9 cellular contexts compared by ENCODE assay signal in the genomic region with DNA sequence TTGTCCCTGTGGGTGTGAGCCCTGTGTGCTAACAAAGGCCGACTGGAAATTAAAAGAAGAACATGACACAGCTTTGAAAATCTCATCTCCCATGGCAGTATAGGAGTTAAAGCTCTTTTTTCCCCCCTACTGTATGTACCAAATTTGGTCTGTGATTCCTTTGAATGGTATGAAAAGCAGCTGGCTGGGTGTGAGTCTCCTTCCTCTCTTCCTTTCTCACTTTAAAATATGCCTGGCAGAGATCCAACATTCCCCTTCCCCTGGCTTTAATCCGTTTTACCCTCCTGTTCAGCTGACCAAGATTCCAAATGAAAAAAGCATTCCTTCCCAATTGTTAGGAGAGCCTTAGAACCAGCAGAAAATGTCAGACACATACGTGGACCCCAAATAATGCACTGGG.
DNase-seq lines count a peak whose midpoint lies in the region; ATAC-seq and TF ChIP-seq lines count a peak whose summit lies in the region.
"Had no signal": no experiment of that assay in that cellular context is flagged by ENCODE, and none has a peak within 500 bp of the region (broad histone marks: within the 10 kb centered on the region; RNA-seq: fewer than 3 reads in every experiment).

No MANE protein-coding gene starts in this region.

- no peaks in the 10 kb centered on the region for H3K27me3 ChIP-seq in lower lobe of right lung (ENCODE audit: low read depth)
- no peaks in the 10 kb centered on the region for H3K27me3 ChIP-seq in CD8-positive, alpha-beta T cell (ENCODE audit: insufficient read depth, low read length)

- TF ChIP-seq CTCF in AG10803 (conservative IDR thresholded peaks at IDR 0.05; ENCODE audit: low read length) (no peak), lower lobe of right lung (IDR thresholded peaks at IDR 0.05) (no peak), GM10266 (IDR thresholded peaks at IDR 0.05; ENCODE audit: control insufficient read depth, insufficient read depth, low read depth, missing control alignments) (no peak)
- no peak for TF ChIP-seq CTCF in CD8-positive, alpha-beta T cell (IDR thresholded peaks at IDR 0.05)

- peaks cover 31% of the 10 kb centered on the region for H3K4me1 ChIP-seq in lower lobe of right lung
- no peaks in the 10 kb centered on the region for H3K4me1 ChIP-seq in CD8-positive, alpha-beta T cell (ENCODE audit: insufficient read depth, low read length)

- H3K27me3 Mint-ChIP-seq in CD8-positive, alpha-beta T cell (ENCODE audit: low read depth) = peaks cover 27% of the 10 kb centered on the region

- H3K4me3 ChIP-seq in AG10803 (ENCODE audit: low read length) (no peak overlapping the region), lower lobe of right lung (peak overlapping the region; percentile 48)
- H3K4me3 ChIP-seq in CD8-positive, alpha-beta T cell (ENCODE audit: low read depth, low read length) = no peak overlapping the region

- CTCF ChIA-PET in CD8-positive, alpha-beta T cell (lab: Charles Lee) = no interaction called here

- no peaks in the 10 kb centered on the region for H3K9me3 Mint-ChIP-seq in CD8-positive, alpha-beta T cell

- DNase-seq in AG10803 (ENCODE audit: low read depth) = peak; percentile 94
- peak; percentile 92 for DNase-seq in NCI-H226
- peak; percentile 65 to 89 for DNase-seq in dermis microvascular lymphatic vessel endothelial cell (ENCODE audit: low read depth in 2 of 2)
- no peak for DNase-seq in lower lobe of right lung
- no peak for DNase-seq in activated CD4-positive, alpha-beta T cell treated with anti-CD3 and anti-CD28 coated beads for 1 hour
- no peak for DNase-seq in CD8-positive, alpha-beta T cell
- no peak for DNase-seq in GM10266 (ENCODE audit: extremely low spot score)
- DNase-seq: NCI-H2029 had no signal

- no peaks in the 10 kb centered on the region for H3K9me3 ChIP-seq in lower lobe of right lung
- no peaks in the 10 kb centered on the region for H3K9me3 ChIP-seq in CD8-positive, alpha-beta T cell (ENCODE audit: low read length)

- H3K27ac Mint-ChIP-seq in CD8-positive, alpha-beta T cell = no peak overlapping the region

- no peaks in the 10 kb centered on the region for H3K36me3 Mint-ChIP-seq in CD8-positive, alpha-beta T cell

- no peaks in the 10 kb centered on the region for H3K4me1 Mint-ChIP-seq in CD8-positive, alpha-beta T cell (ENCODE audit: low read depth)

- H3K36me3 ChIP-seq in lower lobe of right lung = no peaks in the 10 kb centered on the region
- H3K36me3 ChIP-seq in CD8-positive, alpha-beta T cell (ENCODE audit: insufficient read depth, low read length) = no peaks in the 10 kb centered on the region

- POLR2A ChIA-PET in CD8-positive, alpha-beta T cell (lab: Charles Lee) = no interaction called here

- peak overlapping the region; percentile 90 for H3K27ac ChIP-seq in lower lobe of right lung
- H3K27ac ChIP-seq in CD8-positive, alpha-beta T cell (ENCODE audit: low read depth, low read length) = no peak overlapping the region

- ATAC-seq in lower lobe of right lung (peak; percentile 11 to 22), GM19395 (IDR thresholded peaks at IDR 0.05; ENCODE audit: unreplicated experiment) (no peak)
- ATAC-seq in CD8-positive, alpha-beta T cell = no peak

- intact Hi-C loops in lower lobe of right lung (cut with DNase I) = no loop called here
- intact Hi-C loops in CD8-positive, alpha-beta T cell (cut with DNase I, micrococcal nuclease) = no loop called here

- no peak overlapping the region for H3K4me3 Mint-ChIP-seq in CD8-positive, alpha-beta T cell

Comparison
In these comparisons a context has a peak if more than half of its experiments do, and no peak if none do; other contexts are left out.
1. DNase-seq: peak in AG10803 (single experiment), NCI-H226 (single experiment) and dermis microvascular lymphatic vessel endothelial cell (2 of 2); none in lower lobe of right lung (single experiment), activated CD4-positive, alpha-beta T cell treated with anti-CD3 and anti-CD28 coated beads for 1 hour (single experiment), CD8-positive, alpha-beta T cell (0 of 7) and GM10266 (single experiment).
2. ATAC-seq: peak in lower lobe of right lung (2 of 2); none in CD8-positive, alpha-beta T cell (single experiment) and GM19395 (single experiment).